In the genomic region with DNA sequence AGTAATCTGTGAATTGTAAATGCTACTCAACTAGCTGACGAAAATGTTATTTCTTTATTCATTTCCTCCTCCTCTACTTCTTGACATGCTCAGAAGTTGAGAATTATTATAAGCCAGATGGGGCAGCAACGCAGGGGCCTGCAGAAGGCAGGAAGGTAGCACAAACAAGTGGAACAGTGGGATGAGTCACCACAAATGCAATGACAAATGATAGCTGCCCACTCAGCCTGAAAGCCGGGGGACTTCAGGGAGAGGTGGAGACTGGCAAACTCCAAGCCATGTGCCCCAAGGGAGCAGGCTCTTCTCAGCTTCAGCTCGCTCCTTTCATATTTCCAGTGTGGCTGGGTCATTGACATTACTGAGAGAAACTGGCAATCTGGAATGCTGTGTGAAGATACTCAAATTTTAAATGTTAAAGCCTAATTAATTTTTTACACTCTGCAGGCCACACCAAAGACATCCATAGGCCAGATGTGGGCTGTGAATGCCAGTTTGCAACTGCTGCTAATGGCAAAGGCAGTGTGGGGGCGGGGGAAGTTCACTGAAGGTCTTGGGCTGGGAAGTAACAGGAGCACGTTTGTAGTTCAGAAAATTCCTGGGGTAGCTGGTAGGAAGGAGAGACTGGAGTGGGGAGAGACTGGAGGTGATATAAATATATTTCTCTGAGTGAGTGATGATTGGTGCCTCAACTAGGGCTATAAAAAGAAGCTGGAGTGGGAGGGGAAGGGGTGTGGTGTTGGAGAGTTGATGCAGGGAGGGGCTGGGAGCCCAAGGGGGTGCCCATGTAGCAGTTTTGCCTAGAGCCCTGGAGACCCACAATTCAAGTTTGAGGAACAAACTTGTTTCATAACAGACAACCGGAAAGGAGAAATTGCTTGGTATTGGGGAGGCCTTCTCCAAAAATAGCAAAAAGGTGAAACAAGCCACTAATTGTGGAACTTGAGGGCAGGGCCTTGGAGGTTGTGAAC, we compare ENCODE assay signal across 8 cellular contexts.
A peak's percentile ranks its signal among the peaks of the same experiment; 100 is the strongest.
DNase-seq lines count a peak whose midpoint lies in the region; ATAC-seq lines count a peak whose summit lies in the region.

No MANE protein-coding gene starts in this region.

- H3K9me3 ChIP-seq in stomach smooth muscle (ENCODE audit: control insufficient read depth in 2 of 2, low read length in 2 of 2), result no peaks in the 10 kb centered on the region

- peaks cover 13% of the 10 kb centered on the region for H3K27me3 Mint-ChIP-seq in activated T-cell treated with anti-CD3 and anti-CD28 coated beads, Interleukin-2, amount 50 U/mL, for 24 hours

- DNase-seq in activated T-cell treated with anti-CD3 and anti-CD28 coated beads, Interleukin-2, amount 50 U/mL, for 24 hours, result no peak
- DNase-seq in activated T-cell treated with anti-CD3 and anti-CD28 coated beads for 4 hours (no peak), NCI-H69 (lab: John Stamatoyannopoulos, UW) (peak; percentile 82), germinal center (ENCODE audit: low spot score) (peak; percentile 14), NCI-H1105 treated with DMSO at 0.1 percent for 48 hours (lab: John Stamatoyannopoulos, UW) (no peak), HuH-7 (ENCODE audit: low spot score) (no peak)

- H3K27me3 ChIP-seq in stomach smooth muscle (ENCODE audit: control insufficient read depth in 1 of 2, insufficient read depth in 2 of 2, low read length in 2 of 2), result no peaks in the 10 kb centered on the region

- peaks cover 4% of the 10 kb centered on the region for H3K9me3 Mint-ChIP-seq in activated T-cell treated with anti-CD3 and anti-CD28 coated beads, Interleukin-2, amount 50 U/mL, for 24 hours

- H3K36me3 Mint-ChIP-seq in activated T-cell treated with anti-CD3 and anti-CD28 coated beads, Interleukin-2, amount 50 U/mL, for 24 hours (ENCODE audit: low read depth), result no peaks in the 10 kb centered on the region

- peak overlapping the region; percentile 68 for H3K27ac Mint-ChIP-seq in activated T-cell treated with anti-CD3 and anti-CD28 coated beads, Interleukin-2, amount 50 U/mL, for 24 hours

- peak overlapping the region; percentile 8 for H3K4me3 Mint-ChIP-seq in activated T-cell treated with anti-CD3 and anti-CD28 coated beads, Interleukin-2, amount 50 U/mL, for 24 hours

- no peak overlapping the region for H3K9ac ChIP-seq in stomach smooth muscle (ENCODE audit: low read length in 2 of 2)

- H3K4me1 Mint-ChIP-seq in activated T-cell treated with anti-CD3 and anti-CD28 coated beads, Interleukin-2, amount 50 U/mL, for 24 hours (ENCODE audit: low read depth), result peaks cover 78% of the 10 kb centered on the region

- no peak overlapping the region for H3K4me3 ChIP-seq in stomach smooth muscle (ENCODE audit: low read length in 2 of 2)

- no peaks in the 10 kb centered on the region for H3K36me3 ChIP-seq in stomach smooth muscle (ENCODE audit: control insufficient read depth in 2 of 2, insufficient read depth in 2 of 2, low read length in 2 of 2)

- peaks cover 5% of the 10 kb centered on the region for H3K4me1 ChIP-seq in stomach smooth muscle (ENCODE audit: control insufficient read depth, insufficient read depth, low read length)

- H3K27ac ChIP-seq in stomach smooth muscle (ENCODE audit: low read length), result peak overlapping the region; percentile 13

- peak; percentile 46 for ATAC-seq in HG02642 (IDR thresholded peaks at IDR 0.05; ENCODE audit: poor library complexity, unreplicated experiment)

Comparison
In these comparisons a context has a peak if more than half of its experiments do, and no peak if none do; other contexts are left out.
1. DNase-seq: peak in NCI-H69 (single experiment) and germinal center (single experiment); none in activated T-cell treated with anti-CD3 and anti-CD28 coated beads, Interleukin-2, amount 50 U/mL, for 24 hours (single experiment), activated T-cell treated with anti-CD3 and anti-CD28 coated beads for 4 hours (single experiment), NCI-H1105 treated with DMSO at 0.1 percent for 48 hours (single experiment) and HuH-7 (single experiment).